In genomic region chr9:127680846-127681245, GRCh38 we compare ENCODE assay signal across 24 cellular contexts. TPM values are rescaled to one million over a fixed set of nuclear protein-coding genes. Genes with fewer than 3 reads are reported as not detected.
"Had no signal": no experiment of that assay in that cellular context is flagged by ENCODE, and none has a peak within 500 bp of the region (broad histone marks: within the 10 kb centered on the region; RNA-seq: fewer than 3 reads in every experiment).

No MANE protein-coding gene starts in this region.

- H3K36me3 Mint-ChIP-seq: activated CD8-positive, alpha-beta memory T cell treated with anti-CD3 and anti-CD28 coated beads, Interleukin-2, amount 10 ng/mL, durations not matched to agents 7 days and 5 days; activated naive CD4-positive, alpha-beta T cell treated with anti-CD3 and anti-CD28 coated beads, Interleukin-2, amount 50 U/mL, for 24 hours had no signal

- H3K4me1 Mint-ChIP-seq: activated B cell treated with CpG ODN at 0.5 μM for 24 hours; activated CD4-positive, alpha-beta T cell treated with anti-CD3 and anti-CD28 coated beads, Interleukin-2, amount 10 ng/mL, durations not matched to agents 24 days and 14 days; activated CD8-positive, alpha-beta memory T cell treated with anti-CD3 and anti-CD28 coated beads, Interleukin-2, amount 10 ng/mL, durations not matched to agents 7 days and 5 days; activated naive CD4-positive, alpha-beta T cell treated with anti-CD3 and anti-CD28 coated beads, Interleukin-2, amount 50 U/mL, for 24 hours; central memory CD8-positive, alpha-beta T cell had no signal

- H3K27ac Mint-ChIP-seq: activated B cell treated with CpG ODN at 0.5 μM for 24 hours; activated CD4-positive, alpha-beta T cell treated with anti-CD3 and anti-CD28 coated beads, Interleukin-2, amount 10 ng/mL, durations not matched to agents 24 days and 14 days; activated CD8-positive, alpha-beta memory T cell treated with anti-CD3 and anti-CD28 coated beads, Interleukin-2, amount 10 ng/mL, durations not matched to agents 7 days and 5 days; activated naive CD4-positive, alpha-beta T cell treated with anti-CD3 and anti-CD28 coated beads, Interleukin-2, amount 50 U/mL, for 24 hours; activated T-cell treated with anti-CD3 and anti-CD28 coated beads, Interleukin-2, amount 50 U/mL, for 24 hours; activated T-helper 1 cell treated with anti-CD3 and anti-CD28 coated beads, Interleukin-12 subunit alpha, Interleukin-12 subunit beta, Interleukin-2, Interleukin-4 antibody, amounts not matched to agents 30 ng/mL and 10 ng/mL and 1 ng/mL, durations not matched to agents 14 hours and 24 hours and 36 hours; T-helper 17 cell had no signal

- H3K4me3 ChIP-seq: ascending aorta, body of pancreas, PC-9 had no signal

- H3K9me3 ChIP-seq: ascending aorta, body of pancreas had no signal

- ATAC-seq: activated CD8-positive, alpha-beta memory T cell treated with anti-CD3 and anti-CD28 coated beads, Interleukin-2, amount 10 ng/mL, durations not matched to agents 7 days and 5 days; body of pancreas; T-helper 17 cell had no signal

- H3K27ac ChIP-seq: ascending aorta, body of pancreas, PC-9 had no signal

- H3K4me2 ChIP-seq: PC-9 had no signal

- H3K4me1 ChIP-seq: ascending aorta, body of pancreas had no signal

- H3K27me3 ChIP-seq: ascending aorta, body of pancreas had no signal

- DNase-seq: activated B cell treated with CpG ODN at 0.5 μM for 24 hours; activated CD4-positive, alpha-beta T cell treated with anti-CD3 and anti-CD28 coated beads for 1 hour; activated CD4-positive, alpha-beta T cell treated with anti-CD3 and anti-CD28 coated beads, Interleukin-2, amount 10 ng/mL, durations not matched to agents 24 days and 14 days; activated CD4-positive, alpha-beta T cell treated with anti-CD3 and anti-CD28 coated beads, Interleukin-2, amount 50 U/mL, for 48 hours; activated CD8-positive, alpha-beta memory T cell treated with anti-CD3 and anti-CD28 coated beads, Interleukin-2, amount 10 ng/mL, durations not matched to agents 7 days and 5 days; activated effector memory CD4-positive, alpha-beta T cell treated with Interleukin-2 at 50 U/mL for 16 hours; activated naive CD4-positive, alpha-beta T cell; activated T-cell treated with anti-CD3 and anti-CD28 coated beads, Interleukin-2, amount 50 U/mL, for 24 hours; body of pancreas; MM.1S; NCI-H146; NCI-H187 treated with DMSO at 0.1 percent for 48 hours; NCI-H2081 treated with DMSO at 0.1 percent for 48 hours; NCI-H446; NCI-H524; PC-9; SHP77 treated with DMSO at 0.1 percent for 48 hours; T-helper 17 cell; T-helper 9 cell had no signal

- H2AFZ ChIP-seq: PC-9 had no signal

- H3K27me3 Mint-ChIP-seq: activated CD4-positive, alpha-beta T cell treated with anti-CD3 and anti-CD28 coated beads, Interleukin-2, amount 10 ng/mL, durations not matched to agents 24 days and 14 days; activated CD8-positive, alpha-beta memory T cell treated with anti-CD3 and anti-CD28 coated beads, Interleukin-2, amount 10 ng/mL, durations not matched to agents 7 days and 5 days; activated naive CD4-positive, alpha-beta T cell treated with anti-CD3 and anti-CD28 coated beads, Interleukin-2, amount 50 U/mL, for 24 hours; activated T-cell treated with anti-CD3 and anti-CD28 coated beads, Interleukin-2, amount 50 U/mL, for 24 hours; T-helper 17 cell had no signal

- H3K9me3 Mint-ChIP-seq: activated B cell treated with CpG ODN at 0.5 μM for 24 hours; activated CD4-positive, alpha-beta T cell treated with anti-CD3 and anti-CD28 coated beads, Interleukin-2, amount 10 ng/mL, durations not matched to agents 24 days and 14 days; activated naive CD4-positive, alpha-beta T cell treated with anti-CD3 and anti-CD28 coated beads, Interleukin-2, amount 50 U/mL, for 24 hours; activated T-cell treated with anti-CD3 and anti-CD28 coated beads, Interleukin-2, amount 50 U/mL, for 24 hours; activated T-helper 1 cell treated with anti-CD3 and anti-CD28 coated beads, Interleukin-12 subunit alpha, Interleukin-12 subunit beta, Interleukin-2, Interleukin-4 antibody, amounts not matched to agents 30 ng/mL and 10 ng/mL and 1 ng/mL, durations not matched to agents 14 hours and 24 hours and 36 hours; central memory CD8-positive, alpha-beta T cell had no signal

- H3K4me3 Mint-ChIP-seq: activated B cell treated with CpG ODN at 0.5 μM for 24 hours; activated CD4-positive, alpha-beta T cell treated with anti-CD3 and anti-CD28 coated beads, Interleukin-2, amount 10 ng/mL, durations not matched to agents 24 days and 14 days; activated CD8-positive, alpha-beta memory T cell treated with anti-CD3 and anti-CD28 coated beads, Interleukin-2, amount 10 ng/mL, durations not matched to agents 7 days and 5 days; activated naive CD4-positive, alpha-beta T cell treated with anti-CD3 and anti-CD28 coated beads, Interleukin-2, amount 50 U/mL, for 24 hours; activated T-cell treated with anti-CD3 and anti-CD28 coated beads, Interleukin-2, amount 50 U/mL, for 24 hours; activated T-helper 1 cell treated with anti-CD3 and anti-CD28 coated beads, Interleukin-12 subunit alpha, Interleukin-12 subunit beta, Interleukin-2, Interleukin-4 antibody, amounts not matched to agents 30 ng/mL and 10 ng/mL and 1 ng/mL, durations not matched to agents 14 hours and 24 hours and 36 hours; central memory CD8-positive, alpha-beta T cell; T-helper 17 cell had no signal

RNA-seq across cellular contexts. Expression of gene CFAP157, which starts 25.9 kb away (rescaled TPM):
- total RNA-seq: activated B cell treated with CpG ODN at 0.5 μM for 24 hours; activated CD4-positive, alpha-beta T cell treated with anti-CD3 and anti-CD28 coated beads, Interleukin-2, amount 10 ng/mL, durations not matched to agents 24 days and 14 days; activated CD8-positive, alpha-beta memory T cell treated with anti-CD3 and anti-CD28 coated beads, Interleukin-2, amount 10 ng/mL, durations not matched to agents 7 days and 5 days; ascending aorta; bronchial epithelial cell had no signal

RNA-seq across cellular contexts. Expression of gene TTC16, which starts 35.0 kb away (rescaled TPM):
- total RNA-seq: activated B cell treated with CpG ODN at 0.5 μM for 24 hours; activated CD4-positive, alpha-beta T cell treated with anti-CD3 and anti-CD28 coated beads, Interleukin-2, amount 10 ng/mL, durations not matched to agents 24 days and 14 days; activated T-helper 1 cell treated with anti-CD3 and anti-CD28 coated beads, Interleukin-12 subunit alpha, Interleukin-12 subunit beta, Interleukin-2, Interleukin-4 antibody, amounts not matched to agents 30 ng/mL and 10 ng/mL and 1 ng/mL, durations not matched to agents 14 hours and 24 hours and 36 hours; ascending aorta; bronchial epithelial cell had no signal

RNA-seq across cellular contexts. Expression of gene TOR2A, which starts 54.2 kb away (rescaled TPM):
- total RNA-seq: ascending aorta had no signal
